Comparison of ENCODE assay signal across 11 cellular contexts in the genomic region with DNA sequence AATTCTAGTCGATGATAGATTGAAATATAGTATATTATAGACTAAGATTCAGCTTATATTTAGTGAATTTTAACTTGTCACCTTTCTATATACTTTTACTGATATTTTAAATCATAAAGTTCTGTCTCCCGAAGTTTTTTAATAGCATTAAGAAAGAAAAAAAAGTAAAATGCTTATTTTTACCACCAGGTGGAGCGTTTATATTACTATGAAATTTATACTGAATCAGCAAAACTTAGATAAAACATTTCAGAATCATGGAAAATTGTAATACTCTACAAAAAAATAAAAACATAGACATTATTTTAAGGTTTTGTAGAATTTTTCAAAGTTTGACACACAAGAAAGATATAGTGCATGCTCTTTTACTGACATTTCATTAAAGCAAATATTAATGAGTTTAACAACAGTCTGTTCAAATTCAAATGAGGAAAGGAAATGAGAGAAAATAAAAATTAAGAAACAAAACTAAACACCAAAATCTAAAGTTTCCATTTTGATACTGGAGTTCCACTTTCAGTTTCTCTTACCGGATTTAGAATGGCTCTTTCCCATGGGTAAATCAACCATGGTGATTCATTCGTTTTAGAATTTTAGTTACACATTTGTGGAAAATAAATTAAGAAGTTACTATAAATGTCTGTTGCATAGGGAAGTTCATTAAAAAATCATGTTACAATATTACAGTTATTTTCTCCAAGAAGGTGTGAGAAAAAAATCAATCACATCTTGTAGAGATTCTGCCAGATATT.
A peak's percentile ranks its signal among the peaks of the same experiment; 100 is the strongest.
DNase-seq lines count a peak whose midpoint lies in the region; ATAC-seq and TF ChIP-seq lines count a peak whose summit lies in the region.
"Had no signal": no experiment of that assay in that cellular context is flagged by ENCODE, and none has a peak within 500 bp of the region (broad histone marks: within the 10 kb centered on the region; RNA-seq: fewer than 3 reads in every experiment).

No MANE protein-coding gene starts in this region.

- in situ Hi-C loops in mammary epithelial cell (cut with MboI; ENCODE audit: low sequenced_read_pairs in 2 of 2), result no loop called here

- dilution Hi-C loops in mammary epithelial cell (cut with HindIII; ENCODE audit: low sequenced_read_pairs), result no loop called here

- CTCF ChIA-PET in mammary epithelial cell (lab: Charles Lee; ENCODE audit: low non-redundant PET), result no interaction called here

- H3K9me3 ChIP-seq in mammary epithelial cell (replicated peaks; ENCODE audit: insufficient read depth, low read length) (no peaks in the 10 kb centered on the region), vagina (no peaks in the 10 kb centered on the region)
- H3K9me3 ChIP-seq: BE2C had no signal

- no peaks in the 10 kb centered on the region for H3K36me3 ChIP-seq in mammary epithelial cell (ENCODE audit: insufficient read depth, low read length)
- no peaks in the 10 kb centered on the region for H3K36me3 ChIP-seq in vagina
- H3K36me3 ChIP-seq: BE2C had no signal

- no peak overlapping the region for H3K9ac ChIP-seq in mammary epithelial cell (ENCODE audit: insufficient read depth, low read length)

- H3K4me1 ChIP-seq in mammary epithelial cell (ENCODE audit: insufficient read depth, low read length), result no peaks in the 10 kb centered on the region
- H3K4me1 ChIP-seq in vagina, result no peaks in the 10 kb centered on the region
- H3K4me1 ChIP-seq: BE2C had no signal

- no TSS peak for BruUV-seq in mammary epithelial cell (replicated peaks; lab: Mats Ljungman, UMichigan)

- 37% methylated on average over 5 of the region's 5 CpGs for WGBS in mammary epithelial cell (ENCODE audit: low coverage, missing lambda C conversion rate)

- H3K4me3 ChIP-seq in mammary epithelial cell (replicated peaks in 1 of 3; ENCODE audit: insufficient read depth in 1 of 3, low read depth in 2 of 3, low read length in 3 of 3), result no peak overlapping the region
- peak overlapping the region; percentile 12 for H3K4me3 ChIP-seq in skeletal muscle cell (ENCODE audit: low read depth, low read length)
- H3K4me3 ChIP-seq in vagina, result peak overlapping the region in 1 of 2 donors; percentile 6

- no peaks in the 10 kb centered on the region for H3K79me2 ChIP-seq in mammary epithelial cell (ENCODE audit: insufficient read depth, low read length)

- no peaks in the 10 kb centered on the region for H4K20me1 ChIP-seq in mammary epithelial cell (ENCODE audit: insufficient read depth, low read length)

- no peak for ATAC-seq in GM18861 (IDR thresholded peaks at IDR 0.05; ENCODE audit: unreplicated experiment)

- H2AFZ ChIP-seq in mammary epithelial cell (ENCODE audit: low read depth, low read length), result no peak overlapping the region

- no peaks in the 10 kb centered on the region for H3K27me3 ChIP-seq in mammary epithelial cell (ENCODE audit: insufficient read depth, low read length)
- H3K27me3 ChIP-seq in vagina, result no peaks in the 10 kb centered on the region

- peak; percentile 29 to 44 for TF ChIP-seq CTCF in mammary epithelial cell (conservative IDR thresholded peaks at IDR 0.05 in 1 of 2, IDR thresholded peaks at IDR 0.05 in 1 of 2; ENCODE audit: extremely low read depth in 1 of 2, insufficient read depth in 1 of 2, low read depth in 1 of 2, low read length in 2 of 2)
- no peak for TF ChIP-seq CTCF in vagina (IDR thresholded peaks at IDR 0.05)

- H3K4me2 ChIP-seq in mammary epithelial cell (ENCODE audit: insufficient read depth, low read depth, low read length), result no peak overlapping the region

- intact Hi-C loops in mammary epithelial cell (cut with micrococcal nuclease), result loop anchor here (5.0 to 10.0 kb wide), 2 partner anchors 917 to 1319 kb away; no protein-coding TSS in a partner anchor
- intact Hi-C loops in vagina (cut with DNase I), result no loop called here

- no peak for TF ChIP-seq POLR2A in vagina (IDR thresholded peaks at IDR 0.05)

- DNase-seq in NCI-H345 treated with DMSO at 0.1 percent for 48 hours (lab: John Stamatoyannopoulos, UW; ENCODE audit: unreplicated experiment) (peak; percentile 30), NCI-H345 (lab: John Stamatoyannopoulos, UW) (no peak), NCI-H1694 (lab: John Stamatoyannopoulos, UW) (peak; percentile 49), mammary epithelial cell (no peak), skeletal muscle cell (ENCODE audit: low read depth) (no peak), vagina (ENCODE audit: extremely low spot score in 2 of 2) (no peak), T-helper 1 cell (no peak)
- DNase-seq: activated naive CD4-positive, alpha-beta T cell treated with Interleukin-2 at 50 U/mL for 16 hours; BE2C; NCI-H526 treated with DMSO at 0.1 percent for 48 hours had no signal

- H3K27ac ChIP-seq in mammary epithelial cell (ENCODE audit: insufficient read depth, low read depth, low read length), result no peak overlapping the region
- no peak overlapping the region for H3K27ac ChIP-seq in vagina

Comparison
In these comparisons a context has a peak if more than half of its experiments do, and no peak if none do; other contexts are left out.
1. DNase-seq: peak in NCI-H345 treated with DMSO at 0.1 percent for 48 hours (single experiment) and NCI-H1694 (single experiment); none in NCI-H345 (single experiment), mammary epithelial cell (single experiment), skeletal muscle cell (single experiment), vagina (0 of 2) and T-helper 1 cell (0 of 5).
2. CTCF ChIP-seq: peak in mammary epithelial cell (2 of 2); none in vagina (0 of 3).